ENCODE assay signal across 28 cellular contexts in the genomic region with DNA sequence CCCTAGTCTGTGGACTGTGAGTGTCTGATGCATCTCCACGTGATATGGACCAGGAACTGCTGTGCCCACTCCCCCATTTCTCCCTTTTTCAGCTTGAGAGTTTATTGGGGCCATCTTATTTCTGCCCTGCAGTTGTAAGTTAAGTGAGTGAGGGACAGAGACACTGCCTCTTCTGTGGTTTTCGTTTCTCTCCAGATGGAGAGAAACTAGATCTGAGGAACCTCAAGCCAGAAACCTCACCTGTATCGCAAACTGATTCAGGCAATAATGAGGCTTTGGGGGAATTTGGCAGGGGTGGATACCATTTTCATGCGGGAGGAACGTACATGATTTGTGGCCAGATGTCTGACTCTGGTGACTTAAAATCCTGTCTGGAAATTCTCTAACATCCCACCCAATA.
"Had no signal": no experiment of that assay in that cellular context is flagged by ENCODE, and none has a peak within 500 bp of the region (broad histone marks: within the 10 kb centered on the region; RNA-seq: fewer than 3 reads in every experiment).

No MANE protein-coding gene starts in this region.

- H3K36me3 ChIP-seq: MG63, Peyer's patch had no signal

- DNase-seq: MG63, NCI-H1048, NCI-H1092 treated with DMSO at 0.1 percent for 48 hours, NCI-H1105 treated with DMSO at 0.1 percent for 48 hours, NCI-H1417, NCI-H1436, NCI-H146, NCI-H1694, NCI-H187, NCI-H1930, NCI-H2081 treated with DMSO at 0.1 percent for 48 hours, NCI-H2107, NCI-H2171, NCI-H226, NCI-H446 treated with DMSO at 0.1 percent for 48 hours, NCI-H510A, NCI-H524, NCI-H526, NCI-H69, NCI-H748 treated with DMSO at 0.1 percent for 48 hours, NCI-H82, PC-3, Peyer's patch, Right ventricle myocardium superior, RPMI8226, SHP77 treated with DMSO at 0.1 percent for 48 hours had no signal

- H3K4me2 ChIP-seq: KMS-11 had no signal

- H3K9me3 ChIP-seq: MG63, Peyer's patch had no signal

- H3K4me1 ChIP-seq: Peyer's patch had no signal

- H3K27me3 ChIP-seq: MG63, Peyer's patch had no signal

- H3K9ac ChIP-seq: KMS-11 had no signal

- H3K27ac ChIP-seq: KMS-11, Peyer's patch, SK-N-MC had no signal

- H3K4me3 ChIP-seq: MG63, Peyer's patch, SK-N-MC had no signal
